ENCODE assay signal across 13 cellular contexts in genomic region chr14:32397871-32398640, GRCh38.
A peak's percentile ranks its signal among the peaks of the same experiment; 100 is the strongest.
DNase-seq lines count a peak whose midpoint lies in the region; ATAC-seq, FAIRE-seq and TF ChIP-seq lines count a peak whose summit lies in the region.
"Had no signal": no experiment of that assay in that cellular context is flagged by ENCODE, and none has a peak within 500 bp of the region (broad histone marks: within the 10 kb centered on the region; RNA-seq: fewer than 3 reads in every experiment).

No MANE protein-coding gene starts in this region.

- FAIRE-seq in D721Med (lab: Jason Lieb, UNC): peak; percentile 41
- FAIRE-seq: H54 had no signal

- H3K27me3 ChIP-seq in PC-3 (ENCODE audit: low read length) (no peaks in the 10 kb centered on the region), endodermal cell (ENCODE audit: control insufficient read depth, insufficient read depth, low read length, poor library complexity, severe bottlenecking) (no peaks in the 10 kb centered on the region)
- H3K27me3 ChIP-seq: neutrophil had no signal

- H3K9me3 ChIP-seq in PC-3 (ENCODE audit: low read length) (no peaks in the 10 kb centered on the region), endodermal cell (ENCODE audit: control insufficient read depth, low read length) (no peaks in the 10 kb centered on the region)
- H3K9me3 ChIP-seq: neutrophil had no signal

- H3K4me1 Mint-ChIP-seq in endodermal cell (peaks cover 20% of the 10 kb centered on the region), nephron progenitor cell (peaks cover 10% of the 10 kb centered on the region)
- H3K4me1 Mint-ChIP-seq: activated B cell treated with CpG ODN at 0.5 μM for 24 hours had no signal

- H3K4me2 ChIP-seq in PC-3 (ENCODE audit: low read length): peak overlapping the region; percentile 24

- no peak overlapping the region for H3K9ac ChIP-seq in PC-3 (ENCODE audit: low read length)
- no peak overlapping the region for H3K9ac ChIP-seq in endodermal cell (ENCODE audit: extremely low read depth, low read length, poor library complexity, severe bottlenecking)

- no peaks in the 10 kb centered on the region for H3K36me3 Mint-ChIP-seq in endodermal cell (ENCODE audit: low read depth)
- no peaks in the 10 kb centered on the region for H3K36me3 Mint-ChIP-seq in nephron progenitor cell (ENCODE audit: low read depth)

- no peak overlapping the region for H2AFZ ChIP-seq in PC-3 (ENCODE audit: low read length)

- ATAC-seq in PC-3 (peak; percentile 93), GM21737 (IDR thresholded peaks at IDR 0.05; ENCODE audit: unreplicated experiment) (no peak), HG03139 (IDR thresholded peaks at IDR 0.05; ENCODE audit: unreplicated experiment) (no peak)

- no TSS peak for BruUV-seq in PC-3 (replicated peaks; lab: Mats Ljungman, UMichigan)

- intact Hi-C loops in PC-3 (cut with micrococcal nuclease) (loop anchor here (1.0 to 5.0 kb wide), 3 partner anchors 20 to 141 kb away; no protein-coding TSS in a partner anchor), posterior vena cava (cut with DNase I) (no loop called here)

- DNase-seq in D721Med (ENCODE audit: insufficient read length, low spot score) (no peak), PC-3 (peak; percentile 94), endodermal cell (no peak), nephron progenitor cell (no peak), HEK293T (ENCODE audit: extremely low spot score) (no peak), posterior vena cava (ENCODE audit: low spot score) (no peak)
- DNase-seq: activated B cell treated with CpG ODN at 0.5 μM for 24 hours, cortex of kidney, NCI-H146 had no signal

- H3K9me3 Mint-ChIP-seq in endodermal cell (no peaks in the 10 kb centered on the region), nephron progenitor cell (no peaks in the 10 kb centered on the region)
- H3K9me3 Mint-ChIP-seq: activated B cell treated with CpG ODN at 0.5 μM for 24 hours had no signal

- H3K27ac Mint-ChIP-seq in endodermal cell (peak overlapping the region; percentile 4), nephron progenitor cell (peak overlapping the region; percentile 57)
- H3K27ac Mint-ChIP-seq: activated B cell treated with CpG ODN at 0.5 μM for 24 hours had no signal

- H3K4me1 ChIP-seq in PC-3 (ENCODE audit: insufficient read depth, low read length) (peaks cover 37% of the 10 kb centered on the region), endodermal cell (ENCODE audit: control insufficient read depth, insufficient read depth, low read length) (peaks cover 4% of the 10 kb centered on the region)

- POLR2A ChIA-PET in PC-3 (lab: Charles Lee; ENCODE audit: unreplicated experiment): no interaction called here
- POLR2A ChIA-PET in HEK293T (lab: Yijun Ruan, JAX): no interaction called here

- H3K79me2 ChIP-seq in PC-3 (ENCODE audit: low read length): no peaks in the 10 kb centered on the region

- H3K27me3 Mint-ChIP-seq in endodermal cell (ENCODE audit: insufficient read depth) (peaks cover 12% of the 10 kb centered on the region), nephron progenitor cell (ENCODE audit: low read depth, poor library complexity) (peaks cover 3% of the 10 kb centered on the region)

- TF ChIP-seq CTCF in D721Med (IDR thresholded peaks at IDR 0.05; ENCODE audit: insufficient read depth, missing control alignments) (no peak), PC-3 (conservative IDR thresholded peaks at IDR 0.05; ENCODE audit: low read depth, low read length) (no peak), endodermal cell (conservative IDR thresholded peaks at IDR 0.05) (no peak), nephron progenitor cell (IDR thresholded peaks at IDR 0.05) (no peak)

- CTCF ChIA-PET in PC-3 (lab: Charles Lee) (no interaction called here), HEK293T (lab: Yijun Ruan, JAX) (interaction anchor here (0.7 kb wide), 2 partner anchors 16 to 933 kb away, joined by 3 to 5 read pairs; no protein-coding TSS in a partner anchor)

- H3K27ac ChIP-seq in PC-3 (ENCODE audit: low read length) (peak overlapping the region; percentile 36), endodermal cell (ENCODE audit: low read depth, low read length) (no peak overlapping the region)
- H3K27ac ChIP-seq: neutrophil had no signal

- H3K36me3 ChIP-seq in PC-3 (ENCODE audit: low read depth, low read length) (no peaks in the 10 kb centered on the region), endodermal cell (ENCODE audit: control insufficient read depth, insufficient read depth, low read length) (no peaks in the 10 kb centered on the region)
- H3K36me3 ChIP-seq: neutrophil had no signal

- peaks cover 6% of the 10 kb centered on the region for H3F3A ChIP-seq in PC-3 (ENCODE audit: low read length, unreplicated experiment)

- no peak overlapping the region for H3K4me3 Mint-ChIP-seq in endodermal cell
- no peak overlapping the region for H3K4me3 Mint-ChIP-seq in nephron progenitor cell
- H3K4me3 Mint-ChIP-seq: activated B cell treated with CpG ODN at 0.5 μM for 24 hours had no signal

- no peak overlapping the region for H3K4me3 ChIP-seq in PC-3 (ENCODE audit: low read length)
- H3K4me3 ChIP-seq in endodermal cell (ENCODE audit: low read length): no peak overlapping the region

- no peaks in the 10 kb centered on the region for H4K20me1 ChIP-seq in PC-3 (ENCODE audit: low read length)

- no peaks in the 10 kb centered on the region for H3K9me2 ChIP-seq in PC-3 (replicated peaks; ENCODE audit: low read length)

TF ChIP-seq in HEK293T, 16 proteins besides CTCF, POLR2A, EP300 and RAD21:
- no peak for TF ChIP-seq ELF4 (IDR thresholded peaks at IDR 0.05)
- TF ChIP-seq ZNF384 (IDR thresholded peaks at IDR 0.05): no peak
- TF ChIP-seq PKNOX1 (IDR thresholded peaks at IDR 0.05): no peak
- no peak for TF ChIP-seq FOXA1 (IDR thresholded peaks at IDR 0.05)
- TF ChIP-seq L3MBTL2 (conservative IDR thresholded peaks at IDR 0.05): no peak
- no peak for TF ChIP-seq SP1 (IDR thresholded peaks at IDR 0.05)
- no peak for TF ChIP-seq FOXK2 (IDR thresholded peaks at IDR 0.05)
- TF ChIP-seq SUZ12 (IDR thresholded peaks at IDR 0.05): no peak
- no peak for TF ChIP-seq ARNT (IDR thresholded peaks at IDR 0.05)
